Comparison of ENCODE assay signal across 30 cellular contexts in the genomic region with DNA sequence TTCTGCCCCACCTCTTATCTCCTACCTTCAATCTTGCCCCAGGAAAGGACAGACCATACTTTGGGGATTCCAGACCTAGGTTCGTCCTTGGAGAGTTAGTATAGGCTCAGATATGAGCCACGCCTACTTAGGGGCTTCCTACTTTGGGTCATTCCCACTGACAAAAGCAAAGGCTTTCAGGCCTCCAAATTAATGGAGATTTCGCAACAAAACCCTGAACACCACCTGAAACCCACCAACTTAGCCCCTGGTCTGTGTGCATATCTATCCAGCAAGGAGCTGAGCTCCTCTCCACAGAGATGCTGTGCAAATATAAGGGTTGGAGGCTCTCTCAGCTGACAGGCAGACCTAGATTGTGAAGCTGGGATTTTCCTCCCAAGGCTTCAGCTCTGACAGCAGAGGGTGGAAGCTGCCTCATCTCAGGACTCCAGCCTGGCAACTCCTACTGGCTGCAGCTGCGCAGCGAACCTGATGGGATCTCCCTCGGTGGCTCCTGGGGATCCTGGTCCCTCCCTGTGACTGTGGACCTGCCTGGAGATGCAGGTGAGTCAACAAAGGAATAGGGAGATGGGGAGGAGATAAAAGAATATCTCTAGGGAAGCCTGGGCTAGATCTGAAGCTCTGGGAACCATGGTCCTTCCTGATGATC. TPM values are rescaled to one million over a fixed set of nuclear protein-coding genes. Genes with fewer than 3 reads are reported as not detected.
"Had no signal": no experiment of that assay in that cellular context is flagged by ENCODE, and none has a peak within 500 bp of the region (broad histone marks: within the 10 kb centered on the region; RNA-seq: fewer than 3 reads in every experiment).

No MANE protein-coding gene starts in this region.

- H3K4me3 ChIP-seq: SK-N-MC had no signal

- H3K4me1 Mint-ChIP-seq: activated CD4-positive, alpha-beta T cell treated with anti-CD3 and anti-CD28 coated beads, Interleukin-2, amount 10 ng/mL, durations not matched to agents 7 days and 5 days; activated T-helper 17 cell treated with anti-CD3 and anti-CD28 coated beads, Interleukin-2, amount 50 U/mL, for 72 hours; brain had no signal

- H3K27me3 Mint-ChIP-seq: activated CD4-positive, alpha-beta memory T cell treated with anti-CD3 and anti-CD28 coated beads for 36 hours; activated CD4-positive, alpha-beta T cell treated with anti-CD3 and anti-CD28 coated beads, Interleukin-2, amount 10 ng/mL, durations not matched to agents 7 days and 5 days; activated naive CD8-positive, alpha-beta T cell; activated T-helper 17 cell treated with anti-CD3 and anti-CD28 coated beads, Interleukin-2, amount 50 U/mL, for 72 hours had no signal

- DNase-seq: activated CD4-positive, alpha-beta memory T cell treated with anti-CD3 and anti-CD28 coated beads for 36 hours; activated CD4-positive, alpha-beta T cell treated with anti-CD3 and anti-CD28 coated beads, Interleukin-2, amount 10 ng/mL, durations not matched to agents 7 days and 5 days; activated CD4-positive, CD25-positive, alpha-beta regulatory T cell; activated CD8-positive, alpha-beta memory T cell treated with anti-CD3 and anti-CD28 coated beads for 24 hours; activated gamma-delta T cell; activated naive CD4-positive, alpha-beta T cell treated with anti-CD3 and anti-CD28 coated beads for 36 hours; activated T-cell treated with anti-CD3 and anti-CD28 coated beads for 4 hours; activated T-cell treated with anti-CD3 and anti-CD28 coated beads, Interleukin-2, amount 50 U/mL, for 48 hours; amygdala; NCI-H1048; NCI-H1694; NCI-H2029; NCI-H2107; NCI-H2171 treated with DMSO at 0.1 percent for 48 hours; NCI-H226; NCI-H69; NK-92 treated with Interleukin-12 subunit alpha and Interleukin-12 subunit beta, amount 100 ng/mL, for 24 hours; OCI-M1; RPMI8226; T-helper 1 cell had no signal

- H3K27ac Mint-ChIP-seq: activated CD4-positive, alpha-beta memory T cell treated with anti-CD3 and anti-CD28 coated beads for 36 hours; activated CD4-positive, alpha-beta T cell treated with anti-CD3 and anti-CD28 coated beads, Interleukin-2, amount 10 ng/mL, durations not matched to agents 7 days and 5 days; activated naive CD4-positive, alpha-beta T cell treated with anti-CD3 and anti-CD28 coated beads for 36 hours; activated naive CD8-positive, alpha-beta T cell; activated T-helper 17 cell treated with anti-CD3 and anti-CD28 coated beads, Interleukin-2, amount 50 U/mL, for 72 hours; brain had no signal

- H3K4me3 Mint-ChIP-seq: activated CD4-positive, alpha-beta memory T cell treated with anti-CD3 and anti-CD28 coated beads for 36 hours; activated CD4-positive, alpha-beta T cell treated with anti-CD3 and anti-CD28 coated beads, Interleukin-2, amount 10 ng/mL, durations not matched to agents 7 days and 5 days; activated naive CD4-positive, alpha-beta T cell treated with anti-CD3 and anti-CD28 coated beads for 36 hours; activated naive CD8-positive, alpha-beta T cell; activated T-helper 17 cell treated with anti-CD3 and anti-CD28 coated beads, Interleukin-2, amount 50 U/mL, for 72 hours; brain had no signal

- H3K27ac ChIP-seq: SK-N-MC, VCaP had no signal

- H3K9me3 Mint-ChIP-seq: activated CD4-positive, alpha-beta memory T cell treated with anti-CD3 and anti-CD28 coated beads for 36 hours; activated CD4-positive, alpha-beta T cell treated with anti-CD3 and anti-CD28 coated beads, Interleukin-2, amount 10 ng/mL, durations not matched to agents 7 days and 5 days; activated naive CD4-positive, alpha-beta T cell treated with anti-CD3 and anti-CD28 coated beads for 36 hours; activated T-helper 17 cell treated with anti-CD3 and anti-CD28 coated beads, Interleukin-2, amount 50 U/mL, for 72 hours; brain had no signal

- H3K36me3 Mint-ChIP-seq: activated CD4-positive, alpha-beta memory T cell treated with anti-CD3 and anti-CD28 coated beads for 36 hours; activated naive CD8-positive, alpha-beta T cell; brain had no signal

RNA-seq across cellular contexts. Expression of a gene that starts 2.1 kb away (rescaled TPM):
- total RNA-seq: activated CD4-positive, alpha-beta memory T cell treated with anti-CD3 and anti-CD28 coated beads for 36 hours; activated CD4-positive, alpha-beta T cell treated with anti-CD3 and anti-CD28 coated beads, Interleukin-2, amount 10 ng/mL, durations not matched to agents 7 days and 5 days; activated naive CD4-positive, alpha-beta T cell treated with anti-CD3 and anti-CD28 coated beads for 36 hours; activated T-helper 17 cell treated with anti-CD3 and anti-CD28 coated beads, Interleukin-2, amount 50 U/mL, for 72 hours; astrocyte; LHCN-M2; M059J; NCI-H460; T-helper 2 cell treated with Interferon-gamma antibody and Interleukin-4, amounts not matched to agents 100 ng/mL and 5 ng/mL, for 36 hours had no signal

RNA-seq across cellular contexts. Expression of a gene that starts 38.9 kb away (rescaled TPM):
- total RNA-seq: activated CD4-positive, alpha-beta memory T cell treated with anti-CD3 and anti-CD28 coated beads for 36 hours; activated CD4-positive, alpha-beta T cell treated with anti-CD3 and anti-CD28 coated beads, Interleukin-2, amount 10 ng/mL, durations not matched to agents 7 days and 5 days; activated naive CD4-positive, alpha-beta T cell treated with anti-CD3 and anti-CD28 coated beads for 36 hours; NCI-H460 had no signal
